In the genomic region with DNA sequence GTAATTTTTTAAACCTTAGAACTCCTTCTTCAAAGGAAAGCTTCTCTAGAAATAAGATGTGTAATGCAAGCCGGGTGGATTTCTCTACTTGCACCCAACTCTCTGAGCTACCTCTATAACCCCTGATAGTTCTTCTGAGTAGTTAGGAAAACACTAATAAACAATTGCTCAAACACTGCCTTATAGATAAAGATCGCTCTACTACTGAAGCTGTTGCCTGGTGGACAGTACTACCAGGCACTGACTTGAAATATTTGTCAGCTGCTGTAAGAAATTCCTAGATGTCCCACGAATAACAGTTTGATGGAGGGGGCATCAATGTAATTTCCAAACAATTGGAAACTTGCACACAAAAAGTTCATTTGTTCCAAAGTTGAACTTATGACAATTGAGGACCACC, we compare ENCODE assay signal across 23 cellular contexts. TPM values are rescaled to one million over a fixed set of nuclear protein-coding genes. Genes with fewer than 3 reads are reported as not detected.
DNase-seq lines count a peak whose midpoint lies in the region; ATAC-seq and TF ChIP-seq lines count a peak whose summit lies in the region.
"Had no signal": no experiment of that assay in that cellular context is flagged by ENCODE, and none has a peak within 500 bp of the region (broad histone marks: within the 10 kb centered on the region; RNA-seq: fewer than 3 reads in every experiment).

No MANE protein-coding gene starts in this region.

- peak overlapping the region in 6 of 9 donors; percentile 15 to 75 (median 54) for H3K27ac Mint-ChIP-seq in naive thymus-derived CD4-positive, alpha-beta T cell
- H3K27ac Mint-ChIP-seq: activated CD8-positive, alpha-beta T cell treated with anti-CD3 and anti-CD28 coated beads, Interleukin-2, amount 10 ng/mL, durations not matched to agents 7 days and 5 days had no signal

- H3K4me3 Mint-ChIP-seq in naive thymus-derived CD4-positive, alpha-beta T cell: peak overlapping the region in 5 of 10 donors; percentile 6 to 70 (median 28)
- H3K4me3 Mint-ChIP-seq: activated CD8-positive, alpha-beta T cell treated with anti-CD3 and anti-CD28 coated beads, Interleukin-2, amount 10 ng/mL, durations not matched to agents 7 days and 5 days had no signal

- H3K4me1 Mint-ChIP-seq in naive thymus-derived CD4-positive, alpha-beta T cell: peaks cover 56 to 91% (median 66%) of the 10 kb centered on the region in 7 donors

- WGBS in ovary, 3 donors: 67 to 72% (median 72%) methylated on average over 3 of the region's 3 CpGs

- CTCF ChIA-PET in naive thymus-derived CD4-positive, alpha-beta T cell (lab: Charles Lee): no interaction called here

- POLR2A ChIA-PET in naive thymus-derived CD4-positive, alpha-beta T cell (lab: Charles Lee): interaction anchor here (1.8 kb wide), 1 partner anchor 8 kb away, joined by 4 read pairs; no protein-coding TSS in a partner anchor

- peak overlapping the region; percentile 11 for H3K27ac ChIP-seq in naive thymus-derived CD4-positive, alpha-beta T cell (ENCODE audit: low read depth, low read length)
- H3K27ac ChIP-seq in ovary: no peak overlapping the region
- H3K27ac ChIP-seq: 22Rv1, gastroesophageal sphincter had no signal

- no peak for TF ChIP-seq CTCF in choroid plexus epithelial cell (conservative IDR thresholded peaks at IDR 0.05; ENCODE audit: low read depth, low read length)
- TF ChIP-seq CTCF in mucosa of descending colon (IDR thresholded peaks at IDR 0.05): no peak
- TF ChIP-seq CTCF in ovary (IDR thresholded peaks at IDR 0.05): no peak

- ATAC-seq in naive thymus-derived CD4-positive, alpha-beta T cell: no peak
- ATAC-seq in mucosa of descending colon: no peak
- ATAC-seq: activated CD8-positive, alpha-beta T cell treated with anti-CD3 and anti-CD28 coated beads, Interleukin-2, amount 10 ng/mL, durations not matched to agents 7 days and 5 days; esophagus mucosa; gastroesophageal sphincter; PC-3 had no signal

- no peaks in the 10 kb centered on the region for H3K27me3 ChIP-seq in naive thymus-derived CD4-positive, alpha-beta T cell (ENCODE audit: control insufficient read depth in 2 of 2, insufficient read depth in 2 of 2, low read length in 2 of 2)
- no peaks in the 10 kb centered on the region for H3K27me3 ChIP-seq in ovary
- H3K27me3 ChIP-seq: gastroesophageal sphincter had no signal

- TF ChIP-seq EP300 in ovary (IDR thresholded peaks at IDR 0.05): no peak

- H3K9me3 ChIP-seq in naive thymus-derived CD4-positive, alpha-beta T cell (ENCODE audit: control insufficient read depth in 2 of 3, low read length in 3 of 3): peaks cover 0 to 4% (median 0%) of the 10 kb centered on the region in 3 experiments
- H3K9me3 ChIP-seq in mucosa of descending colon (peaks cover 3% of the 10 kb centered on the region), ovary (no peaks in the 10 kb centered on the region)

- H3K4me3 ChIP-seq in choroid plexus epithelial cell (ENCODE audit: low read depth, low read length) (no peak overlapping the region), mucosa of descending colon (no peak overlapping the region), ovary (no peak overlapping the region)
- H3K4me3 ChIP-seq in naive thymus-derived CD4-positive, alpha-beta T cell (ENCODE audit: low read length): no peak overlapping the region
- H3K4me3 ChIP-seq: gastroesophageal sphincter had no signal

- H3K36me3 Mint-ChIP-seq in naive thymus-derived CD4-positive, alpha-beta T cell: peaks cover 4 to 40% (median 34%) of the 10 kb centered on the region in 5 donors

- DNase-seq in DMS 273 (lab: John Stamatoyannopoulos, UW; ENCODE audit: unreplicated experiment) (peak; percentile 15), DMS 273 treated with DMSO at 0.1 percent for 48 hours (lab: John Stamatoyannopoulos, UW) (no peak), NCI-H226 (peak; percentile 61), choroid plexus epithelial cell (ENCODE audit: low read depth) (peak; percentile 72), mucosa of descending colon (no peak), ovary (no peak)
- DNase-seq in naive thymus-derived CD4-positive, alpha-beta T cell: no peak
- no peak for DNase-seq in activated T-cell treated with anti-CD3 and anti-CD28 coated beads, Interleukin-2, amount 50 U/mL, for 48 hours
- DNase-seq: activated CD8-positive, alpha-beta T cell treated with anti-CD3 and anti-CD28 coated beads, Interleukin-2, amount 10 ng/mL, durations not matched to agents 7 days and 5 days; activated effector memory CD4-positive, alpha-beta T cell treated with anti-CD3 and anti-CD28 coated beads, Interleukin-2, amount 50 U/mL, for 16 hours; activated T-cell treated with anti-CD3 and anti-CD28 coated beads for 4 hours; COR-L47; effector CD8-positive, alpha-beta T cell; H7; NCI-H1092 treated with DMSO at 0.1 percent for 48 hours; NCI-H1930; NCI-H2227 treated with DMSO at 0.1 percent for 48 hours; NCI-H774; PC-3; SHP77 had no signal

- H3K9me3 Mint-ChIP-seq in naive thymus-derived CD4-positive, alpha-beta T cell: peaks cover 0 to 31% (median 10%) of the 10 kb centered on the region in 11 donors

- intact Hi-C loops in naive thymus-derived CD4-positive, alpha-beta T cell (cut with micrococcal nuclease): loop anchor here in 1 of 2 donors (1.0 kb wide), 1 partner anchor 8 kb away; no protein-coding TSS in a partner anchor
- intact Hi-C loops in mucosa of descending colon (cut with DNase I, micrococcal nuclease) (no loop called here), ovary (cut with DNase I) (no loop called here)

- H3K27me3 Mint-ChIP-seq in naive thymus-derived CD4-positive, alpha-beta T cell: no peaks in the 10 kb centered on the region

- peaks cover 21 to 27% of the 10 kb centered on the region in 2 donors for H3K4me1 ChIP-seq in naive thymus-derived CD4-positive, alpha-beta T cell (ENCODE audit: control insufficient read depth in 2 of 2, insufficient read depth in 2 of 2, low read length in 2 of 2)
- H3K4me1 ChIP-seq in mucosa of descending colon (ENCODE audit: low read depth) (peaks cover 4% of the 10 kb centered on the region), ovary (ENCODE audit: insufficient read depth) (no peaks in the 10 kb centered on the region)

- no peaks in the 10 kb centered on the region for H3K36me3 ChIP-seq in naive thymus-derived CD4-positive, alpha-beta T cell (ENCODE audit: control insufficient read depth in 2 of 3, insufficient read depth in 3 of 3, low read length in 3 of 3)
- H3K36me3 ChIP-seq in mucosa of descending colon (ENCODE audit: low read depth) (no peaks in the 10 kb centered on the region), ovary (no peaks in the 10 kb centered on the region)
- H3K36me3 ChIP-seq: gastroesophageal sphincter had no signal

- TF ChIP-seq POLR2A in ovary (IDR thresholded peaks at IDR 0.05): no peak

RNA-seq across cellular contexts. Expression of a gene that starts 42.0 kb away (rescaled TPM):
- total RNA-seq in naive thymus-derived CD4-positive, alpha-beta T cell: 100 to 1,000 TPM in 3 of 5 experiments, 10 to 100 TPM in 2; 68.0 to 140 (median 121) TPM
- polyA plus RNA-seq in naive thymus-derived CD4-positive, alpha-beta T cell: 10 to 100 TPM; 86.1 to 90.2 TPM
- total RNA-seq in mucosa of descending colon (10 to 100 TPM; 25.6 to 59.0 (median 27.7) TPM), ovary (10 to 100 TPM; 26.2 to 54.3 (median 40.2) TPM)
- 10 to 100 TPM; 15.5 to 30.0 TPM for polyA plus RNA-seq in ovary

Comparison
In these comparisons a context has a peak if more than half of its experiments do, and no peak if none do; other contexts are left out.
1. DNase-seq: peak in DMS 273 (single experiment), NCI-H226 (single experiment) and choroid plexus epithelial cell (single experiment); none in DMS 273 treated with DMSO at 0.1 percent for 48 hours (single experiment), naive thymus-derived CD4-positive, alpha-beta T cell (0 of 9), mucosa of descending colon (0 of 3), activated T-cell treated with anti-CD3 and anti-CD28 coated beads, Interleukin-2, amount 50 U/mL, for 48 hours (0 of 2) and ovary (0 of 5).